In the genomic region with DNA sequence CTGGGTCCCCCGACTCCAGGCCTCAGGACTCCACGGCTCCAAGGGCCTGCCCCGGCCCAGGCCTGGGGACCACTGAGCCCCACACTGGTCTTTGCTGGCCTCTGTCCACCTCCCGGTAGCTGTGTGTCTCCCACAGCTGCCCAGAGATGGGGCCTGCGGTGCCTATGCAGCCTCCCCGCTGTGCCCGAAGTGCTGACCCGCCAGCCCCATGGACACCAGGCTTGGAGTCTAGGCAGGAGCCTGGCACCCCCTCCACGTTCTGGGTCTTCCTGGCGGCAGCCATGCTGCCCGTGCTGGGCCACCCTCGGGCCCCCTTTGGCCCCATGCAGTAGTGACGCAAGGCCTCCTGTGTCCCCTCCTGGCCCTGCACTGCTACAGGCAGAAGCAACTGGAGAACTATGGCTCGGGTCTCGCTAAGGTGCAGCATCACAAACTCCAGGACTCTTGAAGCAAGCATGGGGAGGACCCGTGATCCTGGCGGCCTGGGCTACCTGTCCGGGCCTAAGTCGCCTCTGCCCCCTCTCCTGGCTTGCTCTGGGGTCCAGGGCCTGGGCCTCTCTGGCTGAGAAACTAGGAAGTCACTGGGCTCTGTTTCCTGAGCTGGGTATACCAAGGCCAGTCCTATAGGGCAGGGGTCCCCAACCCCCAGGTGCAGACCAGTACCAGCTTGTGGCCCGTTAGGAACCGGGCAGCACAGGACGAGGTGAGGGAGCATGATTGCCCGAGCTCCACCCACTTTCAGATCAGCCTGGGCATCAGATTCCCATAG, we compare ENCODE assay signal across 6 cellular contexts. TPM values are rescaled to one million over a fixed set of nuclear protein-coding genes. Genes with fewer than 3 reads are reported as not detected.
A peak's percentile ranks its signal among the peaks of the same experiment; 100 is the strongest.
DNase-seq lines count a peak whose midpoint lies in the region; ATAC-seq and TF ChIP-seq lines count a peak whose summit lies in the region.

No MANE protein-coding gene starts in this region.

- H3K9me3 Mint-ChIP-seq in glutamatergic neuron (ENCODE audit: unreplicated experiment) = peaks cover 6% of the 10 kb centered on the region

- peak overlapping the region; percentile 40; the same call in 1 of the 2 replicates for H3K27ac ChIP-seq in PC-3 (ENCODE audit: low read length)
- peak overlapping the region in 1 of 2 donors; percentile 74 for H3K27ac ChIP-seq in thoracic aorta

- TSS peak; percentile 35 for BruUV-seq in PC-3 (replicated peaks; lab: Mats Ljungman, UMichigan)

- H3K4me2 ChIP-seq in PC-3 (ENCODE audit: low read length) = peak overlapping the region; percentile 97

- ATAC-seq in GM19397 (IDR thresholded peaks at IDR 0.05; ENCODE audit: unreplicated experiment) (peak; percentile 3), PC-3 (no peak), thoracic aorta (ENCODE audit: insufficient number of reproducible peaks, low FRiP score, low read depth) (no peak)

- no peak overlapping the region for H3K27ac Mint-ChIP-seq in glutamatergic neuron (ENCODE audit: unreplicated experiment)

- peak overlapping the region; percentile 49 for H3K4me3 Mint-ChIP-seq in glutamatergic neuron (ENCODE audit: unreplicated experiment)

- peaks cover 20% of the 10 kb centered on the region for H3K79me2 ChIP-seq in PC-3 (ENCODE audit: low read length)

- no peaks in the 10 kb centered on the region for H3K9me2 ChIP-seq in PC-3 (replicated peaks; ENCODE audit: low read length)

- H3K27me3 ChIP-seq in PC-3 (ENCODE audit: low read length) = no peaks in the 10 kb centered on the region
- no peaks in the 10 kb centered on the region for H3K27me3 ChIP-seq in thoracic aorta (replicated peaks; ENCODE audit: insufficient read depth)

- H3K4me3 ChIP-seq in PC-3 (ENCODE audit: low read length) (peak overlapping the region; percentile 96), thoracic aorta (peak overlapping the region; percentile 88)

- peaks cover 5% of the 10 kb centered on the region for H3K4me1 Mint-ChIP-seq in glutamatergic neuron (ENCODE audit: low read depth, unreplicated experiment)

- H3K4me1 ChIP-seq in PC-3 (ENCODE audit: insufficient read depth, low read length) (peaks cover 26% of the 10 kb centered on the region), thoracic aorta (ENCODE audit: control insufficient read depth in 1 of 2, low read depth in 2 of 2) (peaks cover 13 to 17% of the 10 kb centered on the region in 2 donors)

- peaks cover 3% of the 10 kb centered on the region for H3K27me3 Mint-ChIP-seq in glutamatergic neuron (ENCODE audit: unreplicated experiment)

- no peaks in the 10 kb centered on the region for H4K20me1 ChIP-seq in PC-3 (ENCODE audit: low read length)

- peak overlapping the region; percentile 88 for H2AFZ ChIP-seq in PC-3 (ENCODE audit: low read length)

- POLR2A ChIA-PET in PC-3 (lab: Charles Lee; ENCODE audit: unreplicated experiment) = no interaction called here

- H3F3A ChIP-seq in PC-3 (ENCODE audit: low read length, unreplicated experiment) = no peaks in the 10 kb centered on the region

- peaks cover 13% of the 10 kb centered on the region for H3K36me3 ChIP-seq in PC-3 (ENCODE audit: low read depth, low read length)
- H3K36me3 ChIP-seq in thoracic aorta = peaks cover 20% of the 10 kb centered on the region

- peak overlapping the region; percentile 99 for H3K9ac ChIP-seq in PC-3 (ENCODE audit: low read length)

- CTCF ChIA-PET in PC-3 (lab: Charles Lee) = no interaction called here

- no peak for TF ChIP-seq CTCF in PC-3 (conservative IDR thresholded peaks at IDR 0.05; ENCODE audit: low read depth, low read length)
- TF ChIP-seq CTCF in glutamatergic neuron (IDR thresholded peaks at IDR 0.05; ENCODE audit: partially characterized antibody, unreplicated experiment) = no peak
- no peak for TF ChIP-seq CTCF in thoracic aorta (IDR thresholded peaks at IDR 0.05)

- DNase-seq in PC-3 = no peak
- DNase-seq in glutamatergic neuron = no peak
- DNase-seq in thoracic aorta (ENCODE audit: low spot score) = no peak
- no peak for DNase-seq in NCI-H1417 (lab: John Stamatoyannopoulos, UW)
- DNase-seq in DMS53 treated with DMSO at 0.1 percent for 48 hours (lab: John Stamatoyannopoulos, UW; ENCODE audit: unreplicated experiment) = no peak

- no peaks in the 10 kb centered on the region for H3K9me3 ChIP-seq in PC-3 (ENCODE audit: low read length)
- no peaks in the 10 kb centered on the region for H3K9me3 ChIP-seq in thoracic aorta

- intact Hi-C loops in PC-3 (cut with micrococcal nuclease) = no loop called here

- no peaks in the 10 kb centered on the region for H3K36me3 Mint-ChIP-seq in glutamatergic neuron (ENCODE audit: unreplicated experiment)

RNA-seq across cellular contexts. Expression of gene MYL5, which starts 0.9 kb away (rescaled TPM):
- total RNA-seq in PC-3 (2014; rRNA removed) = 11.3 and 15.2 TPM in 2 replicates
- total RNA-seq in glutamatergic neuron (ENCODE audit: unreplicated experiment) = 13.6 TPM
- 1 to 10 TPM; 3.8 to 4.9 TPM for total RNA-seq in thoracic aorta

RNA-seq across cellular contexts. Expression of gene ATP5ME, which starts 1.1 kb away (rescaled TPM):
- total RNA-seq in PC-3 (2014; rRNA removed) (384 and 579 TPM in 2 replicates), glutamatergic neuron (ENCODE audit: unreplicated experiment) (230 TPM), thoracic aorta (10 to 100 TPM; 21.0 to 51.6 TPM)

RNA-seq across cellular contexts. Expression of gene SLC49A3, which starts 13.7 kb away (rescaled TPM):
- total RNA-seq in PC-3 (2014; rRNA removed) (not detected in 2 replicates), glutamatergic neuron (ENCODE audit: unreplicated experiment) (not detected), thoracic aorta (10 to 100 TPM in 1 of 2 donors, 1 to 10 TPM in 1; 9.1 to 26.0 TPM)

RNA-seq across cellular contexts. Expression of gene PCGF3, which starts 30.4 kb away (rescaled TPM):
- total RNA-seq in PC-3 (2014; rRNA removed) = 31.5 and 49.5 TPM in 2 replicates
- 122 TPM for total RNA-seq in glutamatergic neuron (ENCODE audit: unreplicated experiment)
- 10 to 100 TPM; 50.4 to 83.2 TPM for total RNA-seq in thoracic aorta

RNA-seq across cellular contexts. Expression of gene PDE6B, which starts 49.8 kb away (rescaled TPM):
- total RNA-seq in PC-3 (2014; rRNA removed) (not detected in 2 replicates), glutamatergic neuron (ENCODE audit: unreplicated experiment) (2.3 TPM), thoracic aorta (1 to 10 TPM; 1.8 to 3.6 TPM)
